10 cellular contexts compared by ENCODE assay signal in the genomic region with DNA sequence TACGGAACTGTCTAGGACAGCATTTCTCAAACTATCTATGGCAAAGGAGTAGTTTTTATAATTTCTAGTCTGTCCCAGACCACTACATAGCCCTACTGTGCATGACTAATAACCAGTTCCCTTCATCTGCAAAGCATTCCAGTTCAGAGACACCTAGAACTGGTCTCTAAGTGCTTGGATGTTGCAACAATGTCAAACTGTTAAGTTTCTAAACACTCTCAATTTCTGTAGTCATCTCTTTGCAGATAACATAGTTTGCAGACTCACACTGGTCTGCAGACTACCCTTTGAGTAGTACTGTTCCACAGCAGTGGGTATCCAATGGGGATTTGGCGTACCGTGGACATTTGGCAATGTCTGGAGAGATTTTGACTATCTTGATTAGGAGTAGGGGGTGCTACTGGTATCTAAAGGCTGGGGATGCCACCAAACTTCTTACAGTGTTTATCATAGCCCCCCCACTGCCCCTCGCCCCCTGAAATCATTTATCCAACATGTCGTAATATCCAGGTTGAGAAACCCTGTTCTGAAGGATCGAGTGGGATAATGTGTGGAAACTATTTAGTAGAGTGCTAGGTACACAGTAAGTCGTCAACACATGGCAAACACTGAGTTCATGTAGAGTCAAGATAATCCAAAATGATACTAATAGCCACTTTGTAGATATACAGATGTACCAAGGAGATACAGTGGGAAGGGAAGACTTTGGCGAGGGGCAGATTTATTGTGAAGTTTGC. TPM values are rescaled to one million over a fixed set of nuclear protein-coding genes. Genes with fewer than 3 reads are reported as not detected.
DNase-seq lines count a peak whose midpoint lies in the region; ATAC-seq and TF ChIP-seq lines count a peak whose summit lies in the region.
"Had no signal": no experiment of that assay in that cellular context is flagged by ENCODE, and none has a peak within 500 bp of the region (broad histone marks: within the 10 kb centered on the region; RNA-seq: fewer than 3 reads in every experiment).

No MANE protein-coding gene starts in this region.

- TF ChIP-seq CTCF in NB4 (IDR thresholded peaks at IDR 0.05; ENCODE audit: low read depth, low read length) (no peak), chondrocyte (IDR thresholded peaks at IDR 0.05) (no peak), nephron progenitor cell (IDR thresholded peaks at IDR 0.05) (no peak), mucosa of descending colon (IDR thresholded peaks at IDR 0.05) (no peak)

- TF ChIP-seq POLR2A in NB4 (IDR thresholded peaks at IDR 0.05; ENCODE audit: extremely low read depth, insufficient read length), result no peak

- no peaks in the 10 kb centered on the region for H3K9me3 ChIP-seq in mucosa of descending colon
- H3K9me3 ChIP-seq: thyroid gland had no signal

- no peaks in the 10 kb centered on the region for H3K36me3 ChIP-seq in mucosa of descending colon (ENCODE audit: low read depth)
- H3K36me3 ChIP-seq: thyroid gland had no signal

- H3K27ac Mint-ChIP-seq in chondrocyte (ENCODE audit: unreplicated experiment), result no peak overlapping the region
- no peak overlapping the region for H3K27ac Mint-ChIP-seq in nephron progenitor cell

- DNase-seq in NOMO-1 treated with DMSO at 0.1 percent for 48 hours (lab: John Stamatoyannopoulos, UW; ENCODE audit: unreplicated experiment) (peak; percentile 61), NOMO-1 treated with dmso at 0.1 percent for 144 hours (lab: John Stamatoyannopoulos, UW; ENCODE audit: unreplicated experiment) (no peak), NB4 (ENCODE audit: low read depth) (peak; percentile 40), chondrocyte (ENCODE audit: low spot score) (no peak), nephron progenitor cell (no peak), mucosa of descending colon (no peak), COLO829 (ENCODE audit: low spot score) (no peak)
- DNase-seq: activated CD4-positive, alpha-beta T cell treated with anti-CD3 and anti-CD28 coated beads for 48 hours; thyroid gland had no signal

- peaks cover 30% of the 10 kb centered on the region for H3K4me1 Mint-ChIP-seq in chondrocyte (ENCODE audit: low read depth)
- H3K4me1 Mint-ChIP-seq in nephron progenitor cell, result peaks cover 38% of the 10 kb centered on the region

- H3K4me1 ChIP-seq in mucosa of descending colon (ENCODE audit: low read depth), result peaks cover 16% of the 10 kb centered on the region

- no peak for ATAC-seq in mucosa of descending colon
- no peak for ATAC-seq in GM21786 (IDR thresholded peaks at IDR 0.05; ENCODE audit: unreplicated experiment)

- H3K36me3 Mint-ChIP-seq in chondrocyte (ENCODE audit: low read depth), result peaks cover 5% of the 10 kb centered on the region
- peaks cover 12% of the 10 kb centered on the region for H3K36me3 Mint-ChIP-seq in nephron progenitor cell (ENCODE audit: low read depth)

- H3K9me3 Mint-ChIP-seq in chondrocyte (ENCODE audit: low read depth) (no peaks in the 10 kb centered on the region), nephron progenitor cell (no peaks in the 10 kb centered on the region)

- no peaks in the 10 kb centered on the region for H3K27me3 Mint-ChIP-seq in chondrocyte (ENCODE audit: low read depth)
- peaks cover 12% of the 10 kb centered on the region for H3K27me3 Mint-ChIP-seq in nephron progenitor cell (ENCODE audit: low read depth, poor library complexity)

- H3K4me3 ChIP-seq in NB4 (ENCODE audit: low read depth, low read length) (peak overlapping the region; percentile 89), mucosa of descending colon (no peak overlapping the region)

- H3K4me3 Mint-ChIP-seq in chondrocyte (ENCODE audit: unreplicated experiment), result peak overlapping the region; percentile 9
- H3K4me3 Mint-ChIP-seq in nephron progenitor cell, result peak overlapping the region; percentile 90

- intact Hi-C loops in mucosa of descending colon (cut with DNase I, micrococcal nuclease), result no loop called here

RNA-seq across cellular contexts. Expression of a gene that starts 1.7 kb away (rescaled TPM):
- total RNA-seq in chondrocyte, result 7.2 to 9.9 TPM (median 8.2 TPM) in 3 replicates
- 10 to 100 TPM in 1 of 3 donors, 1 to 10 TPM in 2; 8.5 to 12.5 (median 8.8) TPM for total RNA-seq in mucosa of descending colon

RNA-seq across cellular contexts. Expression of a gene that starts 47.4 kb away (rescaled TPM):
- total RNA-seq in chondrocyte, result 34.8 to 37.6 TPM (median 37.6 TPM) in 3 replicates
- total RNA-seq in mucosa of descending colon, result 10 to 100 TPM; 56.0 to 75.2 (median 63.9) TPM

RNA-seq across cellular contexts. Expression of a gene that starts 50.5 kb away (rescaled TPM):
- 35.4 to 48.6 TPM (median 38.1 TPM) in 3 replicates for total RNA-seq in chondrocyte
- total RNA-seq in mucosa of descending colon, result 10 to 100 TPM; 33.3 to 46.2 (median 39.6) TPM

Comparison
In these comparisons a context has a peak if more than half of its experiments do, and no peak if none do; other contexts are left out.
1. DNase-seq: peak in NOMO-1 treated with DMSO at 0.1 percent for 48 hours (single experiment) and NB4 (single experiment); none in NOMO-1 treated with dmso at 0.1 percent for 144 hours (single experiment), chondrocyte (single experiment), nephron progenitor cell (single experiment), mucosa of descending colon (0 of 3) and COLO829 (single experiment).